In the genomic region with DNA sequence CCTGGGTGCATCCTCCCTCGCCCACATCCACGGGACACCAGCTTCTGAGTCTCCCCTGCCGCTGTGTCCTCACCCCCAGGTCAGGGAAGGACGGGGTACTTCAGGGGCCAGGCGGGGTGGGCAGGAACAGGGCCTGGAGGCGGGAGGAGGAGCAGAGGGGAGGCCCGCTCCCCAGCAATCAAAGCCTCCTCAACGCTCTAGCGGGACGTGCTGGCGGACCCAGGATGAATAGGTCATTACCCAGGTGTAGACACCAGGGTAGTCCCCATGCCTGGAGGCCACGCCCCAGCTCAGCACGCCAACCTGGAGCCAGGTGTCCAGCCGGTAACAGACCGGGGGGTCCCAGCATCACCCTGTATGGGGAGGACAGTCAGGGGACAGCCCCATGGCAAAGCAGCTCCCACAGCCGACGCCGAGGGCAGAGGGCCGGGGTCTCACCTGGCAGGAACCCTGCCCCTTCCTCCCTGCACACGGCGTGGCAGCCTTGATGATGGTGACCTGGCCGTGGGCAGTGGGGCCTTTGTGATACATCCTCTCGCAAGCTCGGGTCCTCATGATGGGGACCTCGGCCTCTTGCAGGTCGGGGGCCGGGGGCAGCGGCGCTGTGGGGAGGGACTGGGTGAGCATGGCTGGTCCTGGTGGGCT, we compare ENCODE assay signal across 36 cellular contexts. TPM values are rescaled to one million over a fixed set of nuclear protein-coding genes. Genes with fewer than 3 reads are reported as not detected.
"Had no signal": no experiment of that assay in that cellular context is flagged by ENCODE, and none has a peak within 500 bp of the region (broad histone marks: within the 10 kb centered on the region; RNA-seq: fewer than 3 reads in every experiment).

No MANE protein-coding gene starts in this region.

- ATAC-seq: activated CD8-positive, alpha-beta T cell treated with anti-CD3 and anti-CD28 coated beads for 36 hours; activated T-cell treated with anti-CD3 and anti-CD28 coated beads, Interleukin-2, amount 50 U/mL, for 72 hours; activated T-helper 17 cell treated with anti-CD3 and anti-CD28 coated beads, Interleukin-2, amount 50 U/mL, for 72 hours; PC-3; Right ventricle myocardium inferior had no signal

- H3K27me3 ChIP-seq: Peyer's patch had no signal

- H3K27me3 Mint-ChIP-seq: activated CD4-positive, alpha-beta T cell treated with anti-CD3 and anti-CD28 coated beads, Interleukin-2, amount 10 ng/mL, durations not matched to agents 24 days and 14 days had no signal

- H3K4me3 ChIP-seq: Peyer's patch had no signal

- H3K9me3 ChIP-seq: Peyer's patch had no signal

- DNase-seq: activated CD4-positive, alpha-beta T cell treated with anti-CD3 and anti-CD28 coated beads for 1 hour; activated CD4-positive, alpha-beta T cell treated with anti-CD3 and anti-CD28 coated beads, Interleukin-2, amount 10 ng/mL, durations not matched to agents 24 days and 14 days; activated CD4-positive, alpha-beta T cell treated with anti-CD3 and anti-CD28 coated beads, Interleukin-2, amount 50 U/mL, for 4 hours; activated CD4-positive, CD25-positive, alpha-beta regulatory T cell; activated CD8-positive, alpha-beta T cell treated with anti-CD3 and anti-CD28 coated beads for 36 hours; activated effector memory CD4-positive, alpha-beta T cell treated with anti-CD3 and anti-CD28 coated beads, Interleukin-2, amount 50 U/mL, for 16 hours; activated naive CD4-positive, alpha-beta T cell; activated naive CD4-positive, alpha-beta T cell treated with anti-CD3 and anti-CD28 coated beads, Interleukin-2, amount 50 U/mL, for 16 hours; activated naive CD8-positive, alpha-beta T cell treated with anti-CD3 and anti-CD28 coated beads for 36 hours; activated T-cell treated with anti-CD3 and anti-CD28 coated beads, Interleukin-2, amount 50 U/mL, for 1 hour; activated T-cell treated with anti-CD3 and anti-CD28 coated beads, Interleukin-2, amount 50 U/mL, for 72 hours; amniotic stem cell; aorta; brain microvascular endothelial cell; central memory CD4-positive, alpha-beta T cell; Karpas-422; NCI-H1105; NCI-H1436; NCI-H187; NCI-H2029 treated with DMSO at 0.1 percent for 48 hours; NCI-H2107; NCI-H510A; NCI-H526; NCI-H748 treated with DMSO at 0.1 percent for 48 hours; NK-92 treated with Interleukin-12 subunit alpha and Interleukin-12 subunit beta, amount 100 ng/mL, for 24 hours; PC-3; Peyer's patch; SW 1271; T-helper 1 cell; T-helper 2 cell; T-helper 9 cell; WERI-Rb-1 had no signal

- H3K9me3 Mint-ChIP-seq: activated CD4-positive, alpha-beta T cell treated with anti-CD3 and anti-CD28 coated beads, Interleukin-2, amount 10 ng/mL, durations not matched to agents 24 days and 14 days; activated CD8-positive, alpha-beta T cell treated with anti-CD3 and anti-CD28 coated beads for 36 hours; activated naive CD8-positive, alpha-beta T cell treated with anti-CD3 and anti-CD28 coated beads for 36 hours; activated T-cell treated with anti-CD3 and anti-CD28 coated beads, Interleukin-2, amount 50 U/mL, for 72 hours; activated T-helper 17 cell treated with anti-CD3 and anti-CD28 coated beads, Interleukin-2, amount 50 U/mL, for 72 hours had no signal

- H3K36me3 ChIP-seq: brain microvascular endothelial cell, Peyer's patch, WERI-Rb-1 had no signal

- H3K4me1 ChIP-seq: Peyer's patch had no signal

- H3K4me1 Mint-ChIP-seq: activated CD4-positive, alpha-beta T cell treated with anti-CD3 and anti-CD28 coated beads, Interleukin-2, amount 10 ng/mL, durations not matched to agents 24 days and 14 days; activated naive CD8-positive, alpha-beta T cell treated with anti-CD3 and anti-CD28 coated beads for 36 hours; activated T-helper 17 cell treated with anti-CD3 and anti-CD28 coated beads, Interleukin-2, amount 50 U/mL, for 72 hours had no signal

- H3K36me3 Mint-ChIP-seq: activated naive CD8-positive, alpha-beta T cell treated with anti-CD3 and anti-CD28 coated beads for 36 hours had no signal

- H3K4me3 Mint-ChIP-seq: activated CD4-positive, alpha-beta T cell treated with anti-CD3 and anti-CD28 coated beads, Interleukin-2, amount 10 ng/mL, durations not matched to agents 24 days and 14 days; activated CD8-positive, alpha-beta T cell treated with anti-CD3 and anti-CD28 coated beads for 36 hours; activated naive CD8-positive, alpha-beta T cell treated with anti-CD3 and anti-CD28 coated beads for 36 hours; activated T-cell treated with anti-CD3 and anti-CD28 coated beads, Interleukin-2, amount 50 U/mL, for 72 hours; activated T-helper 17 cell treated with anti-CD3 and anti-CD28 coated beads, Interleukin-2, amount 50 U/mL, for 72 hours had no signal

- H3K27ac ChIP-seq: brain microvascular endothelial cell, Peyer's patch, WERI-Rb-1 had no signal

- H3K27ac Mint-ChIP-seq: activated CD4-positive, alpha-beta T cell treated with anti-CD3 and anti-CD28 coated beads, Interleukin-2, amount 10 ng/mL, durations not matched to agents 24 days and 14 days; activated CD8-positive, alpha-beta T cell treated with anti-CD3 and anti-CD28 coated beads for 36 hours; activated naive CD8-positive, alpha-beta T cell treated with anti-CD3 and anti-CD28 coated beads for 36 hours; activated T-cell treated with anti-CD3 and anti-CD28 coated beads, Interleukin-2, amount 50 U/mL, for 72 hours; activated T-helper 17 cell treated with anti-CD3 and anti-CD28 coated beads, Interleukin-2, amount 50 U/mL, for 72 hours had no signal

RNA-seq across cellular contexts. Expression of a gene that starts 24.2 kb away (rescaled TPM):
- total RNA-seq: activated CD4-positive, alpha-beta T cell treated with anti-CD3 and anti-CD28 coated beads, Interleukin-2, amount 10 ng/mL, durations not matched to agents 24 days and 14 days; activated CD8-positive, alpha-beta memory T cell treated with anti-CD3 and anti-CD28 coated beads for 36 hours; activated CD8-positive, alpha-beta T cell treated with anti-CD3 and anti-CD28 coated beads for 36 hours; activated naive CD8-positive, alpha-beta T cell treated with anti-CD3 and anti-CD28 coated beads for 36 hours; activated T-cell treated with anti-CD3 and anti-CD28 coated beads, Interleukin-2, amount 50 U/mL, for 72 hours; activated T-helper 17 cell treated with anti-CD3 and anti-CD28 coated beads, Interleukin-2, amount 50 U/mL, for 72 hours; aorta; MCF 10A; PC-3 had no signal

RNA-seq across cellular contexts. Expression of a gene that starts 39.6 kb away (rescaled TPM):
- total RNA-seq: activated CD4-positive, alpha-beta T cell treated with anti-CD3 and anti-CD28 coated beads, Interleukin-2, amount 10 ng/mL, durations not matched to agents 24 days and 14 days; activated CD8-positive, alpha-beta memory T cell treated with anti-CD3 and anti-CD28 coated beads for 36 hours; activated CD8-positive, alpha-beta T cell treated with anti-CD3 and anti-CD28 coated beads for 36 hours; activated naive CD8-positive, alpha-beta T cell treated with anti-CD3 and anti-CD28 coated beads for 36 hours; MCF 10A; PC-3 had no signal

RNA-seq across cellular contexts. Expression of a gene that starts 50.1 kb away (rescaled TPM):
- total RNA-seq: activated CD4-positive, alpha-beta T cell treated with anti-CD3 and anti-CD28 coated beads, Interleukin-2, amount 10 ng/mL, durations not matched to agents 24 days and 14 days; activated CD8-positive, alpha-beta memory T cell treated with anti-CD3 and anti-CD28 coated beads for 36 hours; activated CD8-positive, alpha-beta T cell treated with anti-CD3 and anti-CD28 coated beads for 36 hours; activated naive CD8-positive, alpha-beta T cell treated with anti-CD3 and anti-CD28 coated beads for 36 hours; activated T-helper 17 cell treated with anti-CD3 and anti-CD28 coated beads, Interleukin-2, amount 50 U/mL, for 72 hours; MCF 10A; PC-3 had no signal
